10 cellular contexts compared by ENCODE assay signal in the genomic region with DNA sequence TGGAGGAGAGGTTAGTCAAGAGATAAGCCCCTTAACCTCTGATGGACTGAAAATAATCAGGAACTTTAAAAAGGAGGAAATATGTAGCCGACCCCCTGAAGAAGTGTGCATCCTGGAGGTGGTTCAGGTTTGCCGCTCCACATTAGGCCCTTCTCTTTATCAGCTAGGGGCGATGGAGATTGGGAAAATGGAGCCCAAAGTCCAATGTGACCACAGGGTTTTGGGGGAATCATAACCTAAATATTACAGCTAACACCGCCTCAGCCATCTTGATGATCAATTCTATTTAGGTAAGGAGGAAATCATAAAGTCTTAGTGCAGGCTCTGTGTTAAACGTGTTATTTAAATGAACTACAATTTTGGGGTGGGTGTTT. TPM values are rescaled to one million over a fixed set of nuclear protein-coding genes. Genes with fewer than 3 reads are reported as not detected.
DNase-seq lines count a peak whose midpoint lies in the region; ATAC-seq and TF ChIP-seq lines count a peak whose summit lies in the region.
"Had no signal": no experiment of that assay in that cellular context is flagged by ENCODE, and none has a peak within 500 bp of the region (broad histone marks: within the 10 kb centered on the region; RNA-seq: fewer than 3 reads in every experiment).

No MANE protein-coding gene starts in this region.

- peak overlapping the region; percentile 75; the same call in 1 of the 2 replicates for H3K9ac ChIP-seq in ES-I3 (ENCODE audit: low read depth, low read length)

- intact Hi-C loops in esophagus muscularis mucosa (cut with DNase I) (no loop called here), psoas muscle (cut with DNase I) (loop anchor here in 1 of 2 donors (5.0 kb wide), 1 partner anchor 42 kb away; no protein-coding TSS in a partner anchor)

- TF ChIP-seq EP300 in esophagus muscularis mucosa (IDR thresholded peaks at IDR 0.05), result no peak

- ATAC-seq in RWPE2 (ENCODE audit: low read depth) (no peak), psoas muscle (no peak)

- H3K4me1 ChIP-seq in ES-I3 (ENCODE audit: insufficient read depth, low read length) (peaks cover 24% of the 10 kb centered on the region), RWPE2 (ENCODE audit: insufficient read depth, poor library complexity, severe bottlenecking) (peaks cover 40% of the 10 kb centered on the region), esophagus muscularis mucosa (peaks cover 19 to 70% (median 58%) of the 10 kb centered on the region in 4 donors), psoas muscle (peaks cover 38% of the 10 kb centered on the region)

- WGBS in esophagus muscularis mucosa, result 87% methylated on average over 5 of the region's 5 CpGs
- 76 to 82% (median 78%) methylated on average over 5 of the region's 5 CpGs for WGBS in psoas muscle, 3 donors

- peak overlapping the region; percentile 56 for H3K27ac ChIP-seq in RWPE2 (ENCODE audit: poor library complexity, severe bottlenecking)
- H3K27ac ChIP-seq in esophagus muscularis mucosa (replicated peaks in 1 of 4), result peak overlapping the region; percentile 91 to 93 (median 92)
- no peak overlapping the region for H3K27ac ChIP-seq in psoas muscle
- H3K27ac ChIP-seq: foreskin keratinocyte had no signal

- H3K4me3 ChIP-seq in RWPE2 (ENCODE audit: severe bottlenecking) (peak overlapping the region; percentile 99), esophagus muscularis mucosa (peak overlapping the region; percentile 76 to 92 (median 83)), psoas muscle (peak overlapping the region; percentile 76)

- TF ChIP-seq CTCF in RWPE2 (IDR thresholded peaks at IDR 0.05; ENCODE audit: poor library complexity, severe bottlenecking) (no peak), esophagus muscularis mucosa (IDR thresholded peaks at IDR 0.05) (no peak), psoas muscle (IDR thresholded peaks at IDR 0.05) (no peak)

- DNase-seq in RWPE2 (ENCODE audit: low spot score) (no peak), esophagus muscularis mucosa (ENCODE audit: extremely low spot score) (no peak), psoas muscle (no peak), cerebellar nuclear complex (lab: John Stamatoyannopoulos, UW) (no peak), NCI-H2227 treated with DMSO at 0.1 percent for 48 hours (lab: John Stamatoyannopoulos, UW) (no peak), OCI-M1 (lab: John Stamatoyannopoulos, UW) (no peak), DMS79 treated with DMSO at 0.1 percent for 48 hours (lab: John Stamatoyannopoulos, UW) (no peak)
- DNase-seq: foreskin keratinocyte; stimulated activated naive CD4-positive, alpha-beta T cell treated with Interleukin-2 at 50 U/mL for 16 hours had no signal

- H3K27me3 ChIP-seq in RWPE2 (ENCODE audit: insufficient read depth, poor library complexity, severe bottlenecking) (no peaks in the 10 kb centered on the region), esophagus muscularis mucosa (no peaks in the 10 kb centered on the region), psoas muscle (ENCODE audit: insufficient read depth in 3 of 3, low read length in 2 of 3) (no peaks in the 10 kb centered on the region)
- H3K27me3 ChIP-seq: foreskin keratinocyte had no signal

- H3K9me3 ChIP-seq in ES-I3 (ENCODE audit: control insufficient read depth, insufficient read depth, low read length) (no peaks in the 10 kb centered on the region), RWPE2 (ENCODE audit: severe bottlenecking) (no peaks in the 10 kb centered on the region), esophagus muscularis mucosa (no peaks in the 10 kb centered on the region), psoas muscle (no peaks in the 10 kb centered on the region)

- H3K36me3 ChIP-seq in ES-I3 (ENCODE audit: insufficient read depth, low read length), result no peaks in the 10 kb centered on the region
- peaks cover 24% of the 10 kb centered on the region for H3K36me3 ChIP-seq in RWPE2 (ENCODE audit: low read depth)
- peaks cover 0 to 11% (median 5%) of the 10 kb centered on the region in 4 donors for H3K36me3 ChIP-seq in esophagus muscularis mucosa
- peaks cover 0 to 9% of the 10 kb centered on the region in 2 donors for H3K36me3 ChIP-seq in psoas muscle (ENCODE audit: insufficient read depth in 1 of 2, low read depth in 1 of 2)

- TF ChIP-seq POLR2A in esophagus muscularis mucosa (IDR thresholded peaks at IDR 0.05; ENCODE audit: low read depth), result no peak

RNA-seq across cellular contexts. Expression of a gene that starts 1.2 kb away (rescaled TPM):
- total RNA-seq in esophagus muscularis mucosa, result 10 to 100 TPM; 29.2 to 48.2 (median 40.8) TPM
- 1 to 10 TPM; 5.8 to 7.7 (median 7.1) TPM for total RNA-seq in psoas muscle
- polyA plus RNA-seq in psoas muscle, result 1 to 10 TPM; 2.0 to 4.3 (median 2.4) TPM
